In the genomic region with DNA sequence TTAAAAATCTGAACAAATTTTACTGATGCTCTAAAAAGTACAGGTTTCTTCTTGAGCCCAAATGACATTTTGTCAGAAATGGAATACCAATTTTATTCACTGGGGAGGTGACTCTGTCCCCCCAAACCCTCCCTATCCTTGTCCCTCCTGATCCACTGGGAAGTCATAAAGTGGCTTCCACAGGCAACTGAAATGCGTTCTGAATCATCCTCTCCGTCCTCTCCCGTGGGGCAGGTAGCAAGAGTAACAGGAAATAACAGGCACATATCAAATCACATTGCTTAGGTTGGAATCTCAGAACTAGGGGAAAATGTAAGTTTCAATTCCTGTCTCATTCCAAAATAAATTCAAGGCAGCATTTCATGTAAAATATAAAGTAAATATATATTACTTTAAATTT, we compare ENCODE assay signal across 19 cellular contexts. TPM values are rescaled to one million over a fixed set of nuclear protein-coding genes. Genes with fewer than 3 reads are reported as not detected.
A peak's percentile ranks its signal among the peaks of the same experiment; 100 is the strongest.
DNase-seq lines count a peak whose midpoint lies in the region; ATAC-seq, FAIRE-seq and TF ChIP-seq lines count a peak whose summit lies in the region.
"Had no signal": no experiment of that assay in that cellular context is flagged by ENCODE, and none has a peak within 500 bp of the region (broad histone marks: within the 10 kb centered on the region; RNA-seq: fewer than 3 reads in every experiment).

No MANE protein-coding gene starts in this region.

- peak overlapping the region; percentile 86 for H3K27ac Mint-ChIP-seq in activated CD8-positive, alpha-beta T cell treated with anti-CD3 and anti-CD28 coated beads for 36 hours
- H3K27ac Mint-ChIP-seq in activated CD8-positive, alpha-beta T cell treated with anti-CD3 and anti-CD28 coated beads, Interleukin-2, amount 10 ng/mL, durations not matched to agents 7 days and 5 days: no peak overlapping the region
- peak overlapping the region; percentile 84 for H3K27ac Mint-ChIP-seq in T-helper 17 cell

- H3K9me3 Mint-ChIP-seq in activated CD8-positive, alpha-beta T cell treated with anti-CD3 and anti-CD28 coated beads for 36 hours: no peaks in the 10 kb centered on the region
- H3K9me3 Mint-ChIP-seq in activated CD8-positive, alpha-beta T cell treated with anti-CD3 and anti-CD28 coated beads, Interleukin-2, amount 10 ng/mL, durations not matched to agents 7 days and 5 days (ENCODE audit: insufficient read depth): no peaks in the 10 kb centered on the region
- H3K9me3 Mint-ChIP-seq: T-helper 2 cell treated with Interferon-gamma antibody and Interleukin-4, amounts not matched to agents 5 μg/mL and 100 μg/mL, for 36 hours had no signal

- H3K4me1 ChIP-seq in skeletal muscle satellite cell (ENCODE audit: control insufficient read depth, insufficient read depth, low read length): peaks cover 19% of the 10 kb centered on the region
- H3K4me1 ChIP-seq: uterus had no signal

- H3K36me3 ChIP-seq in skeletal muscle satellite cell (ENCODE audit: insufficient read depth, low read length): no peaks in the 10 kb centered on the region
- H3K36me3 ChIP-seq: SJSA1, uterus had no signal

- TF ChIP-seq CTCF in activated CD8-positive, alpha-beta T cell treated with anti-CD3 and anti-CD28 coated beads for 36 hours (IDR thresholded peaks at IDR 0.05): no peak
- TF ChIP-seq CTCF in choroid plexus epithelial cell (conservative IDR thresholded peaks at IDR 0.05; ENCODE audit: low read depth, low read length): no peak

- no peak for DNase-seq in activated CD8-positive, alpha-beta T cell treated with anti-CD3 and anti-CD28 coated beads for 36 hours
- no peak for DNase-seq in activated CD8-positive, alpha-beta T cell treated with anti-CD3 and anti-CD28 coated beads, Interleukin-2, amount 10 ng/mL, durations not matched to agents 7 days and 5 days
- no peak for DNase-seq in T-helper 17 cell
- DNase-seq in choroid plexus epithelial cell (ENCODE audit: low read depth): peak; percentile 26
- no peak for DNase-seq in GM19239 (ENCODE audit: insufficient read length, low spot score)
- no peak for DNase-seq in NCI-H1930 (lab: John Stamatoyannopoulos, UW)
- DNase-seq in NK-92 (lab: John Stamatoyannopoulos, UW; ENCODE audit: unreplicated experiment): no peak
- DNase-seq: aorta; NCI-H1092 treated with DMSO at 0.1 percent for 48 hours; NCI-H69; nephron progenitor cell; PC-9; stimulated activated CD4-positive, alpha-beta T cell treated with anti-CD3 and anti-CD28 coated beads, Interleukin-2, amount 100 ng/mL, for 48 hours; uterus had no signal

- no peak overlapping the region for H3K4me3 Mint-ChIP-seq in activated CD8-positive, alpha-beta T cell treated with anti-CD3 and anti-CD28 coated beads for 36 hours
- H3K4me3 Mint-ChIP-seq in activated CD8-positive, alpha-beta T cell treated with anti-CD3 and anti-CD28 coated beads, Interleukin-2, amount 10 ng/mL, durations not matched to agents 7 days and 5 days: no peak overlapping the region
- no peak overlapping the region for H3K4me3 Mint-ChIP-seq in T-helper 17 cell
- H3K4me3 Mint-ChIP-seq: nephron progenitor cell, WTC11 had no signal

- H3K9me3 ChIP-seq in T-helper 17 cell (ENCODE audit: control insufficient read depth, low read length, poor library complexity, severe bottlenecking): no peaks in the 10 kb centered on the region
- no peaks in the 10 kb centered on the region for H3K9me3 ChIP-seq in skeletal muscle satellite cell (replicated peaks; ENCODE audit: low read length)
- H3K9me3 ChIP-seq: SJSA1, uterus had no signal

- H3K4me3 ChIP-seq in choroid plexus epithelial cell (ENCODE audit: low read depth, low read length) (no peak overlapping the region), skeletal muscle satellite cell (ENCODE audit: low read length) (no peak overlapping the region)
- H3K4me3 ChIP-seq: PC-9, SJSA1, uterus had no signal

- intact Hi-C loops in activated CD8-positive, alpha-beta T cell treated with anti-CD3 and anti-CD28 coated beads for 36 hours (cut with micrococcal nuclease): no loop called here

- peaks cover 17% of the 10 kb centered on the region for H3K4me1 Mint-ChIP-seq in activated CD8-positive, alpha-beta T cell treated with anti-CD3 and anti-CD28 coated beads for 36 hours (ENCODE audit: low read depth)
- H3K4me1 Mint-ChIP-seq in activated CD8-positive, alpha-beta T cell treated with anti-CD3 and anti-CD28 coated beads, Interleukin-2, amount 10 ng/mL, durations not matched to agents 7 days and 5 days (ENCODE audit: low read depth): peaks cover 12% of the 10 kb centered on the region
- H3K4me1 Mint-ChIP-seq in T-helper 17 cell: peaks cover 13% of the 10 kb centered on the region

- H3K36me3 Mint-ChIP-seq in activated CD8-positive, alpha-beta T cell treated with anti-CD3 and anti-CD28 coated beads for 36 hours (ENCODE audit: low read depth): no peaks in the 10 kb centered on the region
- H3K36me3 Mint-ChIP-seq in activated CD8-positive, alpha-beta T cell treated with anti-CD3 and anti-CD28 coated beads, Interleukin-2, amount 10 ng/mL, durations not matched to agents 7 days and 5 days (ENCODE audit: low read depth): no peaks in the 10 kb centered on the region
- H3K36me3 Mint-ChIP-seq in T-helper 17 cell (ENCODE audit: low read depth): peaks cover 2% of the 10 kb centered on the region
- H3K36me3 Mint-ChIP-seq: WTC11 had no signal

- no peak for FAIRE-seq in GM19239 (lab: Jason Lieb, UNC)

- CTCF ChIA-PET in activated CD8-positive, alpha-beta T cell treated with anti-CD3 and anti-CD28 coated beads for 36 hours (lab: Charles Lee): no interaction called here
- CTCF ChIA-PET in activated CD8-positive, alpha-beta T cell treated with anti-CD3 and anti-CD28 coated beads, Interleukin-2, amount 10 ng/mL, durations not matched to agents 7 days and 5 days (lab: Charles Lee): interaction anchor here (1.3 to 2.2 kb wide), 2 partner anchors 9 to 359 kb away, joined by 4 to 10 read pairs; no protein-coding TSS in a partner anchor

- no peaks in the 10 kb centered on the region for H3K27me3 ChIP-seq in skeletal muscle satellite cell (ENCODE audit: control insufficient read depth, insufficient read depth, low read length)
- H3K27me3 ChIP-seq: SJSA1, uterus had no signal

- ATAC-seq in activated CD8-positive, alpha-beta T cell treated with anti-CD3 and anti-CD28 coated beads for 36 hours: no peak
- no peak for ATAC-seq in activated CD8-positive, alpha-beta T cell treated with anti-CD3 and anti-CD28 coated beads, Interleukin-2, amount 10 ng/mL, durations not matched to agents 7 days and 5 days
- ATAC-seq in T-helper 17 cell: no peak

- no peak overlapping the region for H3K4me2 ChIP-seq in skeletal muscle satellite cell (ENCODE audit: low read length)
- H3K4me2 ChIP-seq: KMS-11, PC-9 had no signal

- H3K27me3 Mint-ChIP-seq in activated CD8-positive, alpha-beta T cell treated with anti-CD3 and anti-CD28 coated beads for 36 hours: peaks cover 10% of the 10 kb centered on the region
- peaks cover 10% of the 10 kb centered on the region for H3K27me3 Mint-ChIP-seq in activated CD8-positive, alpha-beta T cell treated with anti-CD3 and anti-CD28 coated beads, Interleukin-2, amount 10 ng/mL, durations not matched to agents 7 days and 5 days (ENCODE audit: low read depth)
- H3K27me3 Mint-ChIP-seq in T-helper 17 cell: peaks cover 7% of the 10 kb centered on the region

- H3K9ac ChIP-seq in skeletal muscle satellite cell (ENCODE audit: low read depth, low read length): peak overlapping the region; percentile 43
- H3K9ac ChIP-seq: KMS-11 had no signal

- POLR2A ChIA-PET in activated CD8-positive, alpha-beta T cell treated with anti-CD3 and anti-CD28 coated beads for 36 hours (lab: Charles Lee): no interaction called here
- POLR2A ChIA-PET in activated CD8-positive, alpha-beta T cell treated with anti-CD3 and anti-CD28 coated beads, Interleukin-2, amount 10 ng/mL, durations not matched to agents 7 days and 5 days (lab: Charles Lee): interaction anchor here (1.0 kb wide), 1 partner anchor 142 kb away, joined by 3 read pairs; no protein-coding TSS in a partner anchor

RNA-seq across cellular contexts. Expression of a gene that starts 44.5 kb away (rescaled TPM):
- total RNA-seq in activated CD8-positive, alpha-beta T cell treated with anti-CD3 and anti-CD28 coated beads for 36 hours: 100 to 1,000 TPM; 243 to 264 TPM
- total RNA-seq in activated CD8-positive, alpha-beta T cell treated with anti-CD3 and anti-CD28 coated beads, Interleukin-2, amount 10 ng/mL, durations not matched to agents 7 days and 5 days: 100 to 1,000 TPM; 402 to 404 TPM
- total RNA-seq in T-helper 17 cell: 100 to 1,000 TPM; 172 to 178 TPM
- 294 and 299 TPM in 2 replicates for total RNA-seq in skeletal muscle satellite cell (2012; rRNA removed)

RNA-seq across cellular contexts. Expression of a gene that starts 58.8 kb away (rescaled TPM):
- total RNA-seq in activated CD8-positive, alpha-beta T cell treated with anti-CD3 and anti-CD28 coated beads for 36 hours: 100 to 1,000 TPM; 405 to 423 TPM
- total RNA-seq in activated CD8-positive, alpha-beta T cell treated with anti-CD3 and anti-CD28 coated beads, Interleukin-2, amount 10 ng/mL, durations not matched to agents 7 days and 5 days: 100 to 1,000 TPM; 858 to 901 TPM
- total RNA-seq in T-helper 17 cell: 100 to 1,000 TPM; 480 to 500 TPM
- total RNA-seq in skeletal muscle satellite cell (2012; rRNA removed): 426 and 583 TPM in 2 replicates
